Comparison of ENCODE assay signal across 8 cellular contexts in genomic region chr11:20156280-20156875, GRCh38.
A peak's percentile ranks its signal among the peaks of the same experiment; 100 is the strongest.
DNase-seq lines count a peak whose midpoint lies in the region; ATAC-seq lines count a peak whose summit lies in the region.

No MANE protein-coding gene starts in this region.

- no peak for ATAC-seq in HG03521 (IDR thresholded peaks at IDR 0.05; ENCODE audit: unreplicated experiment)
- no peak for ATAC-seq in GM19328 (IDR thresholded peaks at IDR 0.05; ENCODE audit: unreplicated experiment)
- no peak for ATAC-seq in HG02970 (IDR thresholded peaks at IDR 0.05; ENCODE audit: low FRiP score, unreplicated experiment)
- no peak for ATAC-seq in HG03378 (IDR thresholded peaks at IDR 0.05; ENCODE audit: unreplicated experiment)

- H3K9me3 Mint-ChIP-seq in dendritic cell treated with granulocyte-macrophage colony-stimulating factor and Interleukin-4, amounts not matched to agents 40 ng/mL and 50 ng/mL, for 4 days, result no peaks in the 10 kb centered on the region

- H3K4me3 Mint-ChIP-seq in dendritic cell treated with granulocyte-macrophage colony-stimulating factor and Interleukin-4, amounts not matched to agents 40 ng/mL and 50 ng/mL, for 4 days, result peak overlapping the region; percentile 68

- H3K36me3 Mint-ChIP-seq in dendritic cell treated with granulocyte-macrophage colony-stimulating factor and Interleukin-4, amounts not matched to agents 40 ng/mL and 50 ng/mL, for 4 days (ENCODE audit: low read depth), result no peaks in the 10 kb centered on the region

- H3K27ac Mint-ChIP-seq in dendritic cell treated with granulocyte-macrophage colony-stimulating factor and Interleukin-4, amounts not matched to agents 40 ng/mL and 50 ng/mL, for 4 days, result no peak overlapping the region

- intact Hi-C loops in dendritic cell treated with granulocyte-macrophage colony-stimulating factor and Interleukin-4, amounts not matched to agents 40 ng/mL and 50 ng/mL, for 4 days (cut with micrococcal nuclease), result no loop called here

- H3K4me1 Mint-ChIP-seq in dendritic cell treated with granulocyte-macrophage colony-stimulating factor and Interleukin-4, amounts not matched to agents 40 ng/mL and 50 ng/mL, for 4 days (ENCODE audit: low read depth), result peaks cover 14% of the 10 kb centered on the region

- peaks cover 74% of the 10 kb centered on the region for H3K27me3 Mint-ChIP-seq in dendritic cell treated with granulocyte-macrophage colony-stimulating factor and Interleukin-4, amounts not matched to agents 40 ng/mL and 50 ng/mL, for 4 days

- DNase-seq in ELF-1 (ENCODE audit: low read depth, low spot score) (peak; percentile 33), T-helper 1 cell (peak; percentile 37 to 54 (median 46)), retina (peak; percentile 36)
